ENCODE assay signal across 2 cellular contexts in the genomic region with DNA sequence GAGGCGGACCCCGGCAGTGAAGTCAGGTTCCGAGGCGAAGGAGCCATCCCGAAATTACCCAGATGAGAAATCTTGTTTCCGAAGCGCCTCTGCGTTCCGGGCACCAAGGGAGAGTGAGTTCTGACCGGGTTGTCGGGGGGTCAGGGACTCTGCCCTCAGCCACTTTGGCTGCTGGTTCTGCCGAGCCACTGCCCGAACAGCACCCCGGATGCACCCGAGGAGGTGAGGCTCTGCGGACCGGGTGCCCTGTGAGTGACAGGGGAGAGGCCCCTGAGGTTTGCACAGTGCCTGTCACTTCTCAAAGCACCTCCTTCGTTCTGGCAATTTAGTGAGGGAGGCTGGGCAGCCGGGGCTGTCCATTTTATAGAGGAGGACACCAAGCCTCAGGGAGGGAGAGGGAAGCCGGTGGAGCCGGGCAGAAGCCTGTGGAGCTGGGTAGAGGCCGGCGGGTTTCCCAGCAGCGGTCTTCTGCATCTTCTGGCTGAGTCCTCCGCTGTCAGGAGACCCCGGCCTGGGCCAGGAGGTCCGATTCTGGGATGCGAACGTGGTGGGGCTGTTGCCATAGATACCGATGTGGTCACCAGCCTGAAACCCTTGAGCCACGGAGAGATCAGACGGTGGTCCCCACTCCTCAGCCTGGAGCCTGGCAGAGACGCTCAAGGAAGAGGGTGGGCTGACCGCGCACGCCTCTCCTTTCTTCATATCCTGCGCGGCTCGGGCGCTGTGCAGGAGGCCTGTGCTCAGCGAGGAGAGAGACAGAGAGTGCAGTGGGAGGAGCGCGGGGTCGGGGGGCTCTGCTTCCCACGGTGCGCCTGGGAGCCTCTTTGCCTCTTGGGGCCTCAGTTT.
TF ChIP-seq lines count a peak whose summit lies in the region.

No MANE protein-coding gene starts in this region.

TF ChIP-seq in A549, 52 proteins besides CTCF, POLR2A, EP300 and RAD21 (continued from another document):
- no peak for TF ChIP-seq RFX5 (IDR thresholded peaks at IDR 0.05)
- TF ChIP-seq TFCP2L1 (CRISPR knock-in tag; IDR thresholded peaks at IDR 0.05) = no peak
- no peak for TF ChIP-seq MYC (IDR thresholded peaks at IDR 0.05; ENCODE audit: borderline replicate concordance, low read length)
- no peak for TF ChIP-seq RCOR1 (IDR thresholded peaks at IDR 0.05; ENCODE audit: low read depth, low read length)
- TF ChIP-seq EHMT2 (IDR thresholded peaks at IDR 0.05; ENCODE audit: low read depth) = no peak
- no peak for TF ChIP-seq CHD4 (IDR thresholded peaks at IDR 0.05; ENCODE audit: borderline replicate concordance)
- TF ChIP-seq KDM1A (IDR thresholded peaks at IDR 0.05; ENCODE audit: low read depth) = no peak
- TF ChIP-seq, protein P1, sequence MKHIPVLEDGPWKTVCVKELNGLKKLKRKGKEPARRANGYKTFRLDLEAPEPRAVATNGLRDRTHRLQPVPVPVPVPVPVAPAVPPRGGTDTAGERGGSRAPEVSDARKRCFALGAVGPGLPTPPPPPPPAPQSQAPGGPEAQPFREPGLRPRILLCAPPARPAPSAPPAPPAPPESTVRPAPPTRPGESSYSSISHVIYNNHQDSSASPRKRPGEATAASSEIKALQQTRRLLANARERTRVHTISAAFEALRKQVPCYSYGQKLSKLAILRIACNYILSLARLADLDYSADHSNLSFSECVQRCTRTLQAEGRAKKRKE (CRISPR knock-in tag; IDR thresholded peaks at IDR 0.05; ENCODE audit: low read depth) = no peak
- no peak for TF ChIP-seq GATA3 (IDR thresholded peaks at IDR 0.05; ENCODE audit: borderline replicate concordance)
- TF ChIP-seq CBX2 (IDR thresholded peaks at IDR 0.05; ENCODE audit: borderline replicate concordance, low read depth) = no peak
- TF ChIP-seq HDAC2 (IDR thresholded peaks at IDR 0.05) = no peak
- TF ChIP-seq RNF2 (IDR thresholded peaks at IDR 0.05; ENCODE audit: borderline replicate concordance, low read depth) = no peak
- TF ChIP-seq HOXA7 (CRISPR knock-in tag; IDR thresholded peaks at IDR 0.05) = no peak
- TF ChIP-seq ESRRA (IDR thresholded peaks at IDR 0.05; ENCODE audit: borderline replicate concordance, low read length) = no peak
- no peak for TF ChIP-seq HEYL (CRISPR knock-in tag; IDR thresholded peaks at IDR 0.05)
TF ChIP-seq in A549: peak in this region for 0.

TF ChIP-seq in HepG2, 621 proteins besides CTCF, POLR2A, EP300 and RAD21:
- TF ChIP-seq ZNF547 (CRISPR knock-in tag; IDR thresholded peaks at IDR 0.05) (0 out of 2 replicates have a peak, but pooled peaks have one; percentile 34), ZNF687 (CRISPR knock-in tag; IDR thresholded peaks at IDR 0.05) (peak; percentile 36; the same call in 1 of the 2 replicates), ZNF670 (CRISPR knock-in tag; IDR thresholded peaks at IDR 0.05; ENCODE audit: borderline replicate concordance) (0 out of 2 replicates have a peak, but pooled peaks have one; percentile 25), ATAD3A (CRISPR knock-in tag; IDR thresholded peaks at IDR 0.05) (no peak), ARID2 (CRISPR knock-in tag; IDR thresholded peaks at IDR 0.05; ENCODE audit: borderline replicate concordance) (no peak), ZNF124 (CRISPR knock-in tag; IDR thresholded peaks at IDR 0.05) (no peak)
